In genomic region chr10:3805227-3805790, GRCh38 we compare ENCODE assay signal across 8 cellular contexts. TPM values are rescaled to one million over a fixed set of nuclear protein-coding genes. Genes with fewer than 3 reads are reported as not detected.
DNase-seq lines count a peak whose midpoint lies in the region; ATAC-seq and TF ChIP-seq lines count a peak whose summit lies in the region.

No MANE protein-coding gene starts in this region.

- H3K14ac ChIP-seq in mesenchymal stem cell (ENCODE audit: low read length in 2 of 2): no peak overlapping the region

- no peak for TF ChIP-seq CTCF in brain microvascular endothelial cell (IDR thresholded peaks at IDR 0.05; ENCODE audit: low read depth, low read length, missing control alignments)

- peak overlapping the region; percentile 80 for H2AK5ac ChIP-seq in mesenchymal stem cell (ENCODE audit: low read length, severe bottlenecking)

- H3K36me3 ChIP-seq in brain microvascular endothelial cell (replicated peaks) (no peaks in the 10 kb centered on the region), mesenchymal stem cell (ENCODE audit: control insufficient read depth in 1 of 2, insufficient read depth in 2 of 2, low read depth in 1 of 2, low read length in 2 of 2) (no peaks in the 10 kb centered on the region)

- peaks cover 33% of the 10 kb centered on the region for H3K4me1 ChIP-seq in mesenchymal stem cell (ENCODE audit: control insufficient read depth, insufficient read depth, low read depth, low read length)

- H2AFZ ChIP-seq in mesenchymal stem cell (ENCODE audit: low read depth, low read length): no peak overlapping the region

- H3K4me2 ChIP-seq in mesenchymal stem cell (ENCODE audit: low read length, poor library complexity, severe bottlenecking): peak overlapping the region; percentile 20

- no peaks in the 10 kb centered on the region for H3K9me3 ChIP-seq in mesenchymal stem cell (ENCODE audit: control insufficient read depth, low read length)

- peak overlapping the region; percentile 40 to 91 for H3K4ac ChIP-seq in mesenchymal stem cell (ENCODE audit: low read depth in 1 of 2, low read length in 2 of 2)

- peak; percentile 9 for DNase-seq in NCI-H345 (lab: John Stamatoyannopoulos, UW)
- DNase-seq in NCI-H345 treated with DMSO at 0.1 percent for 48 hours (lab: John Stamatoyannopoulos, UW; ENCODE audit: unreplicated experiment): no peak
- DNase-seq in SIG-M5 (lab: John Stamatoyannopoulos, UW): peak; percentile 26
- peak; percentile 92 for DNase-seq in brain microvascular endothelial cell
- peak; percentile 98 for DNase-seq in mesenchymal stem cell
- no peak for DNase-seq in NCI-H1436 (lab: John Stamatoyannopoulos, UW)

- H3K4me3 ChIP-seq in brain microvascular endothelial cell (ENCODE audit: low read depth, low read length) (peak overlapping the region; percentile 10), mesenchymal stem cell (ENCODE audit: insufficient read depth in 1 of 2, low read depth in 1 of 2, low read length in 2 of 2) (peak overlapping the region in 1 of 2 experiments; percentile 44)

- peak; percentile 41 for ATAC-seq in HG03095 (IDR thresholded peaks at IDR 0.05; ENCODE audit: unreplicated experiment)
- ATAC-seq in HG02852 (IDR thresholded peaks at IDR 0.05; ENCODE audit: unreplicated experiment): no peak

- no peak overlapping the region for H2BK15ac ChIP-seq in mesenchymal stem cell (ENCODE audit: low read depth, poor library complexity, severe bottlenecking)

- no peak overlapping the region for H3K23ac ChIP-seq in mesenchymal stem cell (ENCODE audit: low read length in 2 of 2)

- H3K9ac ChIP-seq in mesenchymal stem cell (ENCODE audit: low read length): peak overlapping the region; percentile 94

- 5% methylated on average over 5 of the region's 6 CpGs for WGBS in mesenchymal stem cell

- peak overlapping the region in 1 of 2 experiments; percentile 78 for H3K18ac ChIP-seq in mesenchymal stem cell (ENCODE audit: low read depth in 1 of 2, low read length in 2 of 2)

- no peaks in the 10 kb centered on the region for H3K27me3 ChIP-seq in brain microvascular endothelial cell (replicated peaks)
- no peaks in the 10 kb centered on the region for H3K27me3 ChIP-seq in mesenchymal stem cell (ENCODE audit: control insufficient read depth in 1 of 2, insufficient read depth in 1 of 2, low read length in 2 of 2)

- peak overlapping the region; percentile 48 for H4K91ac ChIP-seq in mesenchymal stem cell (ENCODE audit: low read length)

- no peak overlapping the region for H2BK12ac ChIP-seq in mesenchymal stem cell (ENCODE audit: low read length in 2 of 2)

- no peak overlapping the region for H4K8ac ChIP-seq in mesenchymal stem cell (ENCODE audit: low read length)

- peak overlapping the region; percentile 12 for H2BK120ac ChIP-seq in mesenchymal stem cell (ENCODE audit: low read depth, low read length)

- no peaks in the 10 kb centered on the region for H3K79me1 ChIP-seq in mesenchymal stem cell (replicated peaks; ENCODE audit: low read length, poor library complexity, severe bottlenecking)

- peak overlapping the region; percentile 40 for H2BK5ac ChIP-seq in mesenchymal stem cell (ENCODE audit: low read depth, low read length, poor library complexity, severe bottlenecking)

- H3K27ac ChIP-seq in brain microvascular endothelial cell (peak overlapping the region; percentile 99), mesenchymal stem cell (ENCODE audit: low read length, poor library complexity, severe bottlenecking) (peak overlapping the region; percentile 95)

- in situ Hi-C loops in brain microvascular endothelial cell (cut with HindIII; ENCODE audit: low pct_ligation_motif_present, low sequenced_read_pairs): no loop called here

RNA-seq across cellular contexts. Expression of gene KLF6, which starts 20.3 kb away (rescaled TPM):
- 195 TPM for polyA plus RNA-seq in mesenchymal stem cell (2013, experiment 1 of 2)
- 183 TPM for polyA plus RNA-seq in mesenchymal stem cell (2013, experiment 2 of 2)

Comparison
In these comparisons a context has a peak if more than half of its experiments do, and no peak if none do; other contexts are left out.
1. DNase-seq: peak in NCI-H345 (single experiment), SIG-M5 (single experiment), brain microvascular endothelial cell (single experiment) and mesenchymal stem cell (single experiment); none in NCI-H345 treated with DMSO at 0.1 percent for 48 hours (single experiment) and NCI-H1436 (single experiment).